Comparison of ENCODE assay signal across 1 cellular context in genomic region chr17:46770818-46771600, GRCh38.
TF ChIP-seq lines count a peak whose summit lies in the region.

No MANE protein-coding gene starts in this region.

TF ChIP-seq in HepG2, 621 proteins besides CTCF, POLR2A, EP300 and RAD21 (continued from another document and continues in another):
- TF ChIP-seq REST (IDR thresholded peaks at IDR 0.05; ENCODE audit: borderline replicate concordance in 1 of 2, low read depth in 1 of 2, low read length in 2 of 2), result no peak
- 0 out of 2 replicates have a peak, but pooled peaks have one; percentile 34 for TF ChIP-seq ZNF44 (CRISPR knock-in tag; IDR thresholded peaks at IDR 0.05)
- peak; percentile 73; the same call in 1 of the 2 replicates for TF ChIP-seq SALL2 (CRISPR knock-in tag; IDR thresholded peaks at IDR 0.05)
- peak; percentile 53; the same call in 1 of the 2 replicates for TF ChIP-seq ZIK1 (CRISPR knock-in tag; IDR thresholded peaks at IDR 0.05; ENCODE audit: borderline replicate concordance, low read depth)
- no peak for TF ChIP-seq ZNF549 (CRISPR knock-in tag; IDR thresholded peaks at IDR 0.05)
- no peak for TF ChIP-seq MIER3 (CRISPR knock-in tag; IDR thresholded peaks at IDR 0.05; ENCODE audit: borderline replicate concordance)
- TF ChIP-seq ZNF24 (IDR thresholded peaks at IDR 0.05), result no peak
- TF ChIP-seq ZNF580 (CRISPR knock-in tag; IDR thresholded peaks at IDR 0.05; ENCODE audit: borderline replicate concordance, low read depth), result no peak
- TF ChIP-seq ZNF841 (CRISPR knock-in tag; IDR thresholded peaks at IDR 0.05; ENCODE audit: borderline replicate concordance), result 0 out of 2 replicates have a peak, but pooled peaks have one; percentile 3
- no peak for TF ChIP-seq ZNF432 (CRISPR knock-in tag; IDR thresholded peaks at IDR 0.05; ENCODE audit: borderline replicate concordance)
- peak; percentile 62 for TF ChIP-seq TEF (CRISPR knock-in tag; IDR thresholded peaks at IDR 0.05)
- no peak for TF ChIP-seq ZNF30 (CRISPR knock-in tag; IDR thresholded peaks at IDR 0.05)
- TF ChIP-seq RORA (CRISPR knock-in tag; IDR thresholded peaks at IDR 0.05), result no peak
- no peak for TF ChIP-seq ZNF572 (CRISPR knock-in tag; IDR thresholded peaks at IDR 0.05)
- no peak for TF ChIP-seq NFRKB (IDR thresholded peaks at IDR 0.05)
- no peak for TF ChIP-seq KMT2B (CRISPR knock-in tag; IDR thresholded peaks at IDR 0.05)
- TF ChIP-seq IRF2 (CRISPR knock-in tag; IDR thresholded peaks at IDR 0.05), result no peak
- 0 out of 3 replicates have a peak, but pooled peaks have one; percentile 2 for TF ChIP-seq MXI1 (IDR thresholded peaks at IDR 0.05; ENCODE audit: borderline replicate concordance, low read depth, low read length)
- TF ChIP-seq ZFP82 (CRISPR knock-in tag; IDR thresholded peaks at IDR 0.05; ENCODE audit: borderline replicate concordance), result peak; percentile 67; the same call in 1 of the 2 replicates
- TF ChIP-seq ZMYM4 (CRISPR knock-in tag; IDR thresholded peaks at IDR 0.05), result peak; percentile 15; the same call in 1 of the 2 replicates
- TF ChIP-seq ARID2 (CRISPR knock-in tag; IDR thresholded peaks at IDR 0.05; ENCODE audit: borderline replicate concordance), result 0 out of 2 replicates have a peak, but pooled peaks have one; percentile 55
- TF ChIP-seq HCFC1 (IDR thresholded peaks at IDR 0.05; ENCODE audit: low read depth, low read length), result no peak
- 0 out of 2 replicates have a peak, but pooled peaks have one; percentile 26 for TF ChIP-seq AHDC1 (CRISPR knock-in tag; IDR thresholded peaks at IDR 0.05; ENCODE audit: borderline replicate concordance)
- TF ChIP-seq ZNF468 (CRISPR knock-in tag; IDR thresholded peaks at IDR 0.05), result no peak
- TF ChIP-seq ZNF766 (CRISPR knock-in tag; IDR thresholded peaks at IDR 0.05; ENCODE audit: borderline replicate concordance), result peak; percentile 21; the same call in 1 of the 2 replicates
- 0 out of 2 replicates have a peak, but pooled peaks have one; percentile 3 for TF ChIP-seq FOSL2 (CRISPR knock-in tag; IDR thresholded peaks at IDR 0.05)
- TF ChIP-seq HNRNPH1 (optimal IDR thresholded peaks at IDR 0.05; ENCODE audit: low read depth, low read length), result no peak
- peak; percentile 71; the same call in 1 of the 2 replicates for TF ChIP-seq ZBTB10 (CRISPR knock-in tag; IDR thresholded peaks at IDR 0.05; ENCODE audit: borderline replicate concordance)
- TF ChIP-seq U2AF1 (optimal IDR thresholded peaks at IDR 0.05; ENCODE audit: low read depth, low read length), result peak; percentile 54
- peak; percentile 70; the same call in 1 of the 2 replicates for TF ChIP-seq ISX (CRISPR knock-in tag; conservative IDR thresholded peaks at IDR 0.05)
- TF ChIP-seq ZNF577 (CRISPR knock-in tag; IDR thresholded peaks at IDR 0.05; ENCODE audit: borderline replicate concordance, low read depth), result no peak
- TF ChIP-seq XBP1 (CRISPR knock-in tag; IDR thresholded peaks at IDR 0.05), result no peak
- TF ChIP-seq KLF16 (CRISPR knock-in tag; IDR thresholded peaks at IDR 0.05), result no peak
- TF ChIP-seq MYNN (CRISPR knock-in tag; IDR thresholded peaks at IDR 0.05; ENCODE audit: low read depth), result no peak
- no peak for TF ChIP-seq SIN3B (IDR thresholded peaks at IDR 0.05; ENCODE audit: low read length)
- peak; percentile 80; the same call in 1 of the 2 replicates for TF ChIP-seq KIAA2018 (CRISPR knock-in tag; IDR thresholded peaks at IDR 0.05; ENCODE audit: borderline replicate concordance)
- no peak for TF ChIP-seq PITX1 (CRISPR knock-in tag; IDR thresholded peaks at IDR 0.05)
